ENCODE assay signal across 10 cellular contexts in genomic region chr11:66082936-66083698, GRCh38. TPM values are rescaled to one million over a fixed set of nuclear protein-coding genes. Genes with fewer than 3 reads are reported as not detected.
DNase-seq lines count a peak whose midpoint lies in the region; ATAC-seq, FAIRE-seq and TF ChIP-seq lines count a peak whose summit lies in the region.
"Had no signal": no experiment of that assay in that cellular context is flagged by ENCODE, and none has a peak within 500 bp of the region (broad histone marks: within the 10 kb centered on the region; RNA-seq: fewer than 3 reads in every experiment).

No MANE protein-coding gene starts in this region.

- H3K36me3 ChIP-seq in endothelial cell of umbilical vein (ENCODE audit: control insufficient read depth in 2 of 2, extremely low read depth in 1 of 2, insufficient read depth in 2 of 2, low read length in 2 of 2): no peaks in the 10 kb centered on the region
- H3K36me3 ChIP-seq in stomach: no peaks in the 10 kb centered on the region
- no peaks in the 10 kb centered on the region for H3K36me3 ChIP-seq in H7 (replicated peaks; ENCODE audit: control insufficient read depth, insufficient read depth, low read length)

- no peak for TF ChIP-seq EP300 in stomach (IDR thresholded peaks at IDR 0.05)

- H3K4me1 ChIP-seq in endothelial cell of umbilical vein (ENCODE audit: control insufficient read depth, extremely low read depth, insufficient read depth, low read length) (peaks cover 40% of the 10 kb centered on the region), stomach (peaks cover 27 to 74% (median 56%) of the 10 kb centered on the region in 4 donors)

- no peak overlapping the region for H3K9ac ChIP-seq in endothelial cell of umbilical vein (replicated peaks; ENCODE audit: extremely low read depth, insufficient read depth, low read length)

- no TSS peak for BruUV-seq in endothelial cell of umbilical vein (replicated peaks; lab: Mats Ljungman, UMichigan)

- H3K27me3 Mint-ChIP-seq in activated T-cell treated with anti-CD3 and anti-CD28 coated beads, Interleukin-2, amount 50 U/mL, for 24 hours: no peaks in the 10 kb centered on the region

- peak overlapping the region; percentile 28 for H3K27ac ChIP-seq in endothelial cell of umbilical vein (ENCODE audit: insufficient read depth, low read depth, low read length)
- peak overlapping the region in 3 of 5 donors; percentile 24 to 80 (median 34) for H3K27ac ChIP-seq in stomach

- ATAC-seq in HG03342 (IDR thresholded peaks at IDR 0.05; ENCODE audit: unreplicated experiment): no peak

- H3K4me1 Mint-ChIP-seq in activated T-cell treated with anti-CD3 and anti-CD28 coated beads, Interleukin-2, amount 50 U/mL, for 24 hours (ENCODE audit: low read depth): peaks cover 88% of the 10 kb centered on the region

- no peaks in the 10 kb centered on the region for H3K9me1 ChIP-seq in endothelial cell of umbilical vein (replicated peaks; ENCODE audit: control insufficient read depth, extremely low read depth, insufficient read depth, low read length)

- no peak overlapping the region for H3K4me3 Mint-ChIP-seq in activated T-cell treated with anti-CD3 and anti-CD28 coated beads, Interleukin-2, amount 50 U/mL, for 24 hours

- dilution Hi-C loops in endothelial cell of umbilical vein (cut with MboI; ENCODE audit: extremely low pct_ligation_motif_present, low sequenced_read_pairs): no loop called here

- no peak overlapping the region for H3K4me3 ChIP-seq in endothelial cell of umbilical vein (replicated peaks in 1 of 3; ENCODE audit: insufficient read depth in 1 of 3, low read depth in 1 of 3, low read length in 3 of 3)
- no peak overlapping the region for H3K4me3 ChIP-seq in stomach
- no peak overlapping the region for H3K4me3 ChIP-seq in H7 (ENCODE audit: insufficient read depth, low read depth, low read length)
- H3K4me3 ChIP-seq: lung had no signal

- H3K36me3 Mint-ChIP-seq in activated T-cell treated with anti-CD3 and anti-CD28 coated beads, Interleukin-2, amount 50 U/mL, for 24 hours (ENCODE audit: low read depth): peaks cover 37% of the 10 kb centered on the region

- intact Hi-C loops in endothelial cell of umbilical vein (cut with micrococcal nuclease): loop anchor here (5.0 kb wide), 1 partner anchor 34 kb away; no protein-coding TSS in a partner anchor
- intact Hi-C loops in stomach (cut with DNase I; ENCODE audit: low total_unique reads): no loop called here

- TF ChIP-seq POLR2A in endothelial cell of umbilical vein (IDR thresholded peaks at IDR 0.05; ENCODE audit: low read depth, low read length): no peak
- TF ChIP-seq POLR2A in stomach (IDR thresholded peaks at IDR 0.05): no peak

- peaks cover 3% of the 10 kb centered on the region for H4K20me1 ChIP-seq in endothelial cell of umbilical vein (replicated peaks; ENCODE audit: control insufficient read depth, extremely low read depth, insufficient read depth, low read length)

- WGBS in stomach, 5 donors: 37 to 43% (median 43%) methylated on average over 4 of the region's 4 CpGs

- DNase-seq in activated T-cell treated with anti-CD3 and anti-CD28 coated beads, Interleukin-2, amount 50 U/mL, for 24 hours: no peak
- DNase-seq in activated T-cell treated with anti-CD3 and anti-CD28 coated beads for 4 hours (no peak), NCI-H82 treated with DMSO at 0.1 percent for 48 hours (lab: John Stamatoyannopoulos, UW; ENCODE audit: unreplicated experiment) (peak; percentile 60), endothelial cell of umbilical vein (ENCODE audit: low read depth, low spot score) (peak; percentile 81), stomach (no peak), H7 (no peak)
- DNase-seq in stimulated activated CD4-positive, alpha-beta T cell treated with anti-CD3 and anti-CD28 coated beads, Interleukin-4, amount 100 ng/mL, for 4 hours: no peak
- DNase-seq: AML-193 had no signal

- POLR2A ChIA-PET in endothelial cell of umbilical vein (lab: Charles Lee): no interaction called here

- H3K27me3 ChIP-seq in endothelial cell of umbilical vein (ENCODE audit: control insufficient read depth in 2 of 2, insufficient read depth in 2 of 2, low read length in 2 of 2): no peaks in the 10 kb centered on the region
- no peaks in the 10 kb centered on the region for H3K27me3 ChIP-seq in stomach
- no peaks in the 10 kb centered on the region for H3K27me3 ChIP-seq in H7 (ENCODE audit: control insufficient read depth, insufficient read depth, low read length)

- H3K4me2 ChIP-seq in endothelial cell of umbilical vein (ENCODE audit: insufficient read depth, low read length): peak overlapping the region; percentile 45

- H3K9me3 ChIP-seq in endothelial cell of umbilical vein (replicated peaks; ENCODE audit: control insufficient read depth, insufficient read depth, low read length) (no peaks in the 10 kb centered on the region), stomach (no peaks in the 10 kb centered on the region)

- FAIRE-seq in endothelial cell of umbilical vein (lab: Jason Lieb, UNC): peak; percentile 67

- no peak for TF ChIP-seq CTCF in endothelial cell of umbilical vein (IDR thresholded peaks at IDR 0.05; ENCODE audit: extremely low read depth in 1 of 2, insufficient read depth in 1 of 2, low read depth in 1 of 2, low read length in 2 of 2)
- TF ChIP-seq CTCF in stomach (IDR thresholded peaks at IDR 0.05): no peak

- H2AFZ ChIP-seq in endothelial cell of umbilical vein (ENCODE audit: low read depth, low read length): no peak overlapping the region

- peaks cover 51% of the 10 kb centered on the region for H3K79me2 ChIP-seq in endothelial cell of umbilical vein (ENCODE audit: control insufficient read depth, insufficient read depth, low read length)

- CTCF ChIA-PET in endothelial cell of umbilical vein (lab: Charles Lee): interaction anchor here (0.7 to 3.6 kb wide), 2 partner anchors 15 to 16 kb away, joined by 3 to 18 read pairs; no protein-coding TSS in a partner anchor

- H3K27ac Mint-ChIP-seq in activated T-cell treated with anti-CD3 and anti-CD28 coated beads, Interleukin-2, amount 50 U/mL, for 24 hours: peak overlapping the region; percentile 91

- H3K9me3 Mint-ChIP-seq in activated T-cell treated with anti-CD3 and anti-CD28 coated beads, Interleukin-2, amount 50 U/mL, for 24 hours: no peaks in the 10 kb centered on the region

TF ChIP-seq in endothelial cell of umbilical vein, 7 proteins besides CTCF, POLR2A, EP300 and RAD21:
- peak; percentile 73 for TF ChIP-seq GATA2 (IDR thresholded peaks at IDR 0.05; ENCODE audit: insufficient read depth, insufficient read length, low read depth, low read length)
- no peak for TF ChIP-seq JUN (IDR thresholded peaks at IDR 0.05; ENCODE audit: borderline replicate concordance, insufficient read depth, insufficient read length, low read depth)
TF ChIP-seq in endothelial cell of umbilical vein: peak in this region for 1.

RNA-seq across cellular contexts. Expression of gene PACS1, which starts 13.0 kb away (rescaled TPM):
- total RNA-seq in endothelial cell of umbilical vein (52.8 and 64.4 TPM in 2 replicates), stomach (100 to 1,000 TPM in 2 of 5 donors, 10 to 100 TPM in 3; 47.0 to 269 (median 57.4) TPM)
- polyA plus RNA-seq in endothelial cell of umbilical vein (24.8 and 26.4 TPM in 2 replicates), stomach (10 to 100 TPM; 14.7 to 24.3 (median 18.2) TPM)
- polyA plus RNA-seq in endothelial cell of umbilical vein (2011; cell fraction: cytosol; rRNA removed): 25.8 and 31.1 TPM in 2 replicates
- polyA plus RNA-seq in endothelial cell of umbilical vein (2011; cell fraction: nucleus; rRNA removed): 52.0 and 54.9 TPM in 2 replicates
- polyA plus RNA-seq in endothelial cell of umbilical vein (2012): 53.6 and 59.1 TPM in 2 replicates
- 60.0 and 67.9 TPM in 2 replicates for polyA minus RNA-seq in endothelial cell of umbilical vein
- polyA minus RNA-seq in endothelial cell of umbilical vein (2011; cell fraction: cytosol; rRNA and poly(A)+ RNA removed): 63.5 TPM
- polyA minus RNA-seq in endothelial cell of umbilical vein (2011; cell fraction: nucleus; rRNA and poly(A)+ RNA removed): 63.3 and 93.6 TPM in 2 replicates
- total RNA-seq in H7 (2014; rRNA removed; shearing (Covaris generic)): 16.2 and 20.1 TPM in 2 replicates

RNA-seq across cellular contexts. Expression of gene SF3B2, which starts 31.0 kb away (rescaled TPM):
- total RNA-seq in endothelial cell of umbilical vein (179 and 196 TPM in 2 replicates), stomach (100 to 1,000 TPM in 4 of 5 donors, 10 to 100 TPM in 1; 52.7 to 366 (median 164) TPM)
- polyA plus RNA-seq in endothelial cell of umbilical vein (99.4 and 132 TPM in 2 replicates), stomach (100 to 1,000 TPM in 1 of 3 donors, 10 to 100 TPM in 2; 71.4 to 110 (median 99.9) TPM)
- 127 and 139 TPM in 2 replicates for polyA plus RNA-seq in endothelial cell of umbilical vein (2011; cell fraction: cytosol; rRNA removed)
- polyA plus RNA-seq in endothelial cell of umbilical vein (2011; cell fraction: nucleus; rRNA removed): 131 and 143 TPM in 2 replicates
- polyA plus RNA-seq in endothelial cell of umbilical vein (2012): 160 and 170 TPM in 2 replicates
- 37.8 and 42.4 TPM in 2 replicates for polyA minus RNA-seq in endothelial cell of umbilical vein
- 65.5 TPM for polyA minus RNA-seq in endothelial cell of umbilical vein (2011; cell fraction: cytosol; rRNA and poly(A)+ RNA removed)
- polyA minus RNA-seq in endothelial cell of umbilical vein (2011; cell fraction: nucleus; rRNA and poly(A)+ RNA removed): 32.6 and 36.4 TPM in 2 replicates
- total RNA-seq in H7 (2014; rRNA removed; shearing (Covaris generic)): 194 and 221 TPM in 2 replicates

RNA-seq across cellular contexts. Expression of gene GAL3ST3, which starts 34.2 kb away (rescaled TPM):
- total RNA-seq in endothelial cell of umbilical vein: not detected in 2 replicates
- polyA plus RNA-seq in endothelial cell of umbilical vein: 0.15 and 0.24 TPM in 2 replicates
- polyA plus RNA-seq in endothelial cell of umbilical vein (2011; cell fraction: cytosol; rRNA removed): 0.04 and 0.06 TPM in 2 replicates
- 0.17 TPM in 1 of 2 replicates, not detected in the other for polyA plus RNA-seq in endothelial cell of umbilical vein (2011; cell fraction: nucleus; rRNA removed)
- polyA plus RNA-seq in endothelial cell of umbilical vein (2012): not detected in 2 replicates
- polyA minus RNA-seq in endothelial cell of umbilical vein: not detected in 2 replicates
- not detected for polyA minus RNA-seq in endothelial cell of umbilical vein (2011; cell fraction: cytosol; rRNA and poly(A)+ RNA removed)
- polyA minus RNA-seq in endothelial cell of umbilical vein (2011; cell fraction: nucleus; rRNA and poly(A)+ RNA removed): not detected in 2 replicates
- total RNA-seq in stomach: not detected
- not detected for polyA plus RNA-seq in stomach
- 21.7 and 23.1 TPM in 2 replicates for total RNA-seq in H7 (2014; rRNA removed; shearing (Covaris generic))
- total RNA-seq: lung had no signal
- polyA plus RNA-seq: lung had no signal

RNA-seq across cellular contexts. Expression of gene CATSPER1, which starts 56.8 kb away (rescaled TPM):
- total RNA-seq in endothelial cell of umbilical vein: 1.0 and 1.3 TPM in 2 replicates
- 0.68 and 0.89 TPM in 2 replicates for polyA plus RNA-seq in endothelial cell of umbilical vein
- polyA plus RNA-seq in endothelial cell of umbilical vein (2011; cell fraction: cytosol; rRNA removed): 1.1 and 1.7 TPM in 2 replicates
- polyA plus RNA-seq in endothelial cell of umbilical vein (2011; cell fraction: nucleus; rRNA removed): 0.41 and 0.58 TPM in 2 replicates
- 0.58 and 0.78 TPM in 2 replicates for polyA plus RNA-seq in endothelial cell of umbilical vein (2012)
- 0.42 TPM in 1 of 2 replicates, not detected in the other for polyA minus RNA-seq in endothelial cell of umbilical vein
- polyA minus RNA-seq in endothelial cell of umbilical vein (2011; cell fraction: cytosol; rRNA and poly(A)+ RNA removed): 0.61 TPM
- 0.48 TPM in 1 of 2 replicates, not detected in the other for polyA minus RNA-seq in endothelial cell of umbilical vein (2011; cell fraction: nucleus; rRNA and poly(A)+ RNA removed)
- total RNA-seq in stomach: not detected
- 1 to 10 TPM in 1 of 3 donors, under 1 TPM in 2; 0.08 to 1.4 (median 0.68) TPM for polyA plus RNA-seq in stomach
- not detected in 2 replicates for total RNA-seq in H7 (2014; rRNA removed; shearing (Covaris generic))

Comparison
In these comparisons a context has a peak if more than half of its experiments do, and no peak if none do; other contexts are left out.
1. DNase-seq: peak in NCI-H82 treated with DMSO at 0.1 percent for 48 hours (single experiment) and endothelial cell of umbilical vein (single experiment); none in activated T-cell treated with anti-CD3 and anti-CD28 coated beads, Interleukin-2, amount 50 U/mL, for 24 hours (single experiment), activated T-cell treated with anti-CD3 and anti-CD28 coated beads for 4 hours (single experiment), stomach (single experiment), stimulated activated CD4-positive, alpha-beta T cell treated with anti-CD3 and anti-CD28 coated beads, Interleukin-4, amount 100 ng/mL, for 4 hours (0 of 2) and H7 (single experiment).
2. RNA of gene GAL3ST3, which starts 34.2 kb away (total RNA-seq): 21.7 to 23.1 TPM in H7; not detected in endothelial cell of umbilical vein and not detected in stomach; every median in the first group is over 10 times any median in the second.